15 cellular contexts compared by ENCODE assay signal in the genomic region with DNA sequence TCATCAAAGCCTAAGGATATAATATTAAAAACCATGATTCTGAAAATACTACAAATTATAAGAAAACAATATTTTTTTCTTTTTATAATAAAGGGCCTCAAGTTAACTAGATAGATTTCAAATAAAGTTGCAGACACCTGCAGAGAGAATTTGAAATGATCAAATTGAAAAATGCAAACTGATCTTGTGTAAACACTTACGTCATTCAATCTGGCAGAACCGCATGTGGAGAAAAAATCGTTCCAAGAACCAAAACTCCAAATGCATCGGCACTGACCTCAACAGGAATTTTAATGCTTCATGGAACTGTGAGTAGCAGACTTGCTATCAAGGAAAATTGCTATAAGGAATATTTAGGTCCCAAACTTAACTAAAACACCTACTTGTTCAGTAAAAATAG. TPM values are rescaled to one million over a fixed set of nuclear protein-coding genes. Genes with fewer than 3 reads are reported as not detected.
DNase-seq lines count a peak whose midpoint lies in the region; ATAC-seq and TF ChIP-seq lines count a peak whose summit lies in the region.
"Had no signal": no experiment of that assay in that cellular context is flagged by ENCODE, and none has a peak within 500 bp of the region (broad histone marks: within the 10 kb centered on the region; RNA-seq: fewer than 3 reads in every experiment).

No MANE protein-coding gene starts in this region.

- H3K27me3 Mint-ChIP-seq in CD14-positive monocyte (ENCODE audit: low read depth in 3 of 3) = peaks cover 0 to 1% (median 0%) of the 10 kb centered on the region in 3 donors

- intact Hi-C loops in CD14-positive monocyte (cut with micrococcal nuclease) = no loop called here

- TF ChIP-seq CTCF in astrocyte of the spinal cord (IDR thresholded peaks at IDR 0.05; ENCODE audit: low read depth, low read length) (no peak), CD14-positive monocyte (IDR thresholded peaks at IDR 0.05) (no peak)

- in situ Hi-C loops in astrocyte of the spinal cord (cut with HindIII; ENCODE audit: low sequenced_read_pairs) = no loop called here

- H3K9me3 Mint-ChIP-seq in CD14-positive monocyte = no peaks in the 10 kb centered on the region
- H3K9me3 Mint-ChIP-seq: stimulated activated naive CD8-positive, alpha-beta T cell treated with anti-CD3 and anti-CD28 coated beads, Interleukin-15, Interleukin-2, amounts not matched to agents 100 ng/mL and 50 ng/mL, for 24 hours had no signal

- H3K4me3 Mint-ChIP-seq in CD14-positive monocyte = no peak overlapping the region
- H3K4me3 Mint-ChIP-seq: activated naive CD8-positive, alpha-beta T cell; naive thymus-derived CD4-positive, alpha-beta T cell; stimulated activated naive CD8-positive, alpha-beta T cell treated with anti-CD3 and anti-CD28 coated beads, Interleukin-15, Interleukin-2, amounts not matched to agents 100 ng/mL and 50 ng/mL, for 24 hours had no signal

- no peak for ATAC-seq in HG03196 (IDR thresholded peaks at IDR 0.05; ENCODE audit: unreplicated experiment)
- ATAC-seq: gastrocnemius medialis; HCT116; naive thymus-derived CD4-positive, alpha-beta T cell had no signal

- no peaks in the 10 kb centered on the region for H3K36me3 Mint-ChIP-seq in CD14-positive monocyte
- H3K36me3 Mint-ChIP-seq: activated naive CD8-positive, alpha-beta T cell; naive thymus-derived CD4-positive, alpha-beta T cell had no signal

- H3K4me3 ChIP-seq in astrocyte of the spinal cord (ENCODE audit: low read depth, low read length) = no peak overlapping the region
- H3K4me3 ChIP-seq: gastrocnemius medialis had no signal

- DNase-seq in DMS53 treated with DMSO at 0.1 percent for 48 hours (lab: John Stamatoyannopoulos, UW; ENCODE audit: unreplicated experiment) (peak; percentile 45), NCI-H1105 treated with DMSO at 0.1 percent for 48 hours (lab: John Stamatoyannopoulos, UW) (peak; percentile 61), astrocyte of the spinal cord (ENCODE audit: low read depth, low spot score) (peak; percentile 61), left kidney (ENCODE audit: low read depth, low spot score) (peak; percentile 16), CD14-positive monocyte (ENCODE audit: low spot score) (no peak), GM19238 (ENCODE audit: insufficient read length, low spot score) (no peak), glomerular visceral epithelial cell (ENCODE audit: extremely low spot score) (no peak)
- DNase-seq: gastrocnemius medialis; naive thymus-derived CD4-positive, alpha-beta T cell; SK-N-SH had no signal

- H3K4me1 Mint-ChIP-seq in CD14-positive monocyte = no peaks in the 10 kb centered on the region
- H3K4me1 Mint-ChIP-seq: naive thymus-derived CD4-positive, alpha-beta T cell had no signal

- no peak overlapping the region for H3K27ac Mint-ChIP-seq in CD14-positive monocyte
- H3K27ac Mint-ChIP-seq: activated naive CD8-positive, alpha-beta T cell; naive thymus-derived CD4-positive, alpha-beta T cell; stimulated activated naive CD8-positive, alpha-beta T cell treated with anti-CD3 and anti-CD28 coated beads, Interleukin-15, Interleukin-2, amounts not matched to agents 100 ng/mL and 50 ng/mL, for 24 hours had no signal

RNA-seq across cellular contexts. Expression of gene CPA3, which starts 17.2 kb away (rescaled TPM):
- not detected for polyA plus RNA-seq in CD14-positive monocyte
- polyA plus RNA-seq: naive thymus-derived CD4-positive, alpha-beta T cell; SK-N-SH had no signal

RNA-seq across cellular contexts. Expression of gene CPB1, which starts 54.7 kb away (rescaled TPM):
- polyA plus RNA-seq in CD14-positive monocyte = not detected
- polyA plus RNA-seq: BJ; naive thymus-derived CD4-positive, alpha-beta T cell had no signal

Comparison
In these comparisons a context has a peak if more than half of its experiments do, and no peak if none do; other contexts are left out.
1. DNase-seq: peak in DMS53 treated with DMSO at 0.1 percent for 48 hours (single experiment), NCI-H1105 treated with DMSO at 0.1 percent for 48 hours (single experiment), astrocyte of the spinal cord (single experiment) and left kidney (single experiment); none in CD14-positive monocyte (single experiment), GM19238 (single experiment) and glomerular visceral epithelial cell (single experiment).